Comparison of ENCODE assay signal across 8 cellular contexts in the genomic region with DNA sequence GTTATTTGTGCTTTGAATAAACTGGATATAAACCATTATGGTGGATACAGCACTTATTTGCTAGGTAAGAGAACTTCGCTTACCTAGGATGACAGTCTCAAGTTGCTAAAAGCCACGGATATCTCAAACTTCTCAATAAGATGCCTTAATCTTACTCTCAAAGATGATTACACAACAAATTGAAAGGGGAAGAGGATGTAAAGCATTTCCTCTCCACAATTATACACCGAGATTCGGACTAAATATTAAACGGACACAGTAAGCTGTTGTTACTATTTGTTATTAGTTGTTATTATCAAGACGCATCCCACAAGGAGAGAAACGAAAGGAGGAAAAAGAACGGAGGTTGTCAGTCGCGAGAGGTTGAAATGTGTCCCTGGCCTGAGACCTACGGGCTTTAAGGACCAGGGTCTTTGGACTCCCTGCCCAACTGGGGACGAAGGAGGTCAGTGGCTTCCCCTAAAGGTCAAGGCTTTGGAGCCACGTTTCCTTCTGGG. TPM values are rescaled to one million over a fixed set of nuclear protein-coding genes. Genes with fewer than 3 reads are reported as not detected.
DNase-seq lines count a peak whose midpoint lies in the region; ATAC-seq and TF ChIP-seq lines count a peak whose summit lies in the region.

No MANE protein-coding gene starts in this region.

- DNase-seq in OCI-LY7 (ENCODE audit: low spot score): peak; percentile 31
- DNase-seq in dermis blood vessel endothelial cell: peak; percentile 28
- no peak for DNase-seq in anterior cingulate cortex (lab: John Stamatoyannopoulos, UW)

- no peaks in the 10 kb centered on the region for H3K27me3 ChIP-seq in mucosa of stomach (ENCODE audit: control insufficient read depth, insufficient read depth, low read length)

- H3K4me2 ChIP-seq in OCI-LY7 (ENCODE audit: low read length): peak overlapping the region; percentile 78

- POLR2A ChIA-PET in OCI-LY7 (lab: Charles Lee): interaction anchor here (0.7 to 2.1 kb wide), 7 partner anchors 9 to 156 kb away, joined by 3 to 10 read pairs (median 3); no protein-coding TSS in a partner anchor

- H3K79me2 ChIP-seq in OCI-LY7 (ENCODE audit: insufficient read depth, low read depth, low read length): peaks cover 29% of the 10 kb centered on the region

- no peaks in the 10 kb centered on the region for H3K9me2 ChIP-seq in OCI-LY7 (ENCODE audit: insufficient read depth, low read length)

- H3K4me1 ChIP-seq in OCI-LY7 (ENCODE audit: insufficient read depth, low read length, poor library complexity, severe bottlenecking): peaks cover 41% of the 10 kb centered on the region
- peaks cover 18% of the 10 kb centered on the region for H3K4me1 ChIP-seq in mucosa of stomach (ENCODE audit: control insufficient read depth, insufficient read depth, low read length)

- H3K36me3 ChIP-seq in OCI-LY7 (ENCODE audit: insufficient read depth, low read length) (peaks cover 2% of the 10 kb centered on the region), mucosa of stomach (ENCODE audit: control insufficient read depth, insufficient read depth, low read length) (no peaks in the 10 kb centered on the region)

- no peak for TF ChIP-seq CTCF in 22Rv1 (IDR thresholded peaks at IDR 0.05)
- no peak for TF ChIP-seq CTCF in OCI-LY7 (conservative IDR thresholded peaks at IDR 0.05; ENCODE audit: low read length)

- H3K4me3 ChIP-seq in OCI-LY7 (ENCODE audit: low read depth, low read length, poor library complexity, severe bottlenecking): peak overlapping the region; percentile 87
- H3K4me3 ChIP-seq in mucosa of stomach (ENCODE audit: low read length): peak overlapping the region; percentile 94

- TSS peak; percentile 76 for BruUV-seq in OCI-LY7 (replicated peaks; lab: Mats Ljungman, UMichigan)

- H4K20me1 ChIP-seq in OCI-LY7 (ENCODE audit: insufficient read depth, low read length): no peaks in the 10 kb centered on the region

- peak overlapping the region; percentile 71 for H3K27ac ChIP-seq in 22Rv1
- peak overlapping the region; percentile 78 for H3K27ac ChIP-seq in OCI-LY7 (ENCODE audit: low read depth, low read length, poor library complexity, severe bottlenecking)

- intact Hi-C loops in OCI-LY7 (cut with micrococcal nuclease; ENCODE audit: unreplicated experiment): loop anchor here (2.0 kb wide), 1 partner anchor 59 kb away; the partner anchor contains the start of genes HAUS2 and LRRC57

- peak overlapping the region; percentile 95 for H3K9ac ChIP-seq in mucosa of stomach (ENCODE audit: low read length)

- H3K9me3 ChIP-seq in OCI-LY7 (ENCODE audit: low read length): no peaks in the 10 kb centered on the region
- H3K9me3 ChIP-seq in mucosa of stomach (ENCODE audit: control insufficient read depth, low read length): no peaks in the 10 kb centered on the region

- peak; percentile 3 for ATAC-seq in GM19372 (IDR thresholded peaks at IDR 0.05; ENCODE audit: low read depth, unreplicated experiment)
- ATAC-seq in esophagus mucosa: no peak
- ATAC-seq in GM19463 (IDR thresholded peaks at IDR 0.05; ENCODE audit: unreplicated experiment): no peak

- H2AFZ ChIP-seq in OCI-LY7 (ENCODE audit: low read length): peak overlapping the region; percentile 73

- CTCF ChIA-PET in OCI-LY7 (lab: Charles Lee; ENCODE audit: unreplicated experiment): interaction anchor here (1.1 to 1.2 kb wide), 2 partner anchors 14 to 58 kb away, joined by 3 read pairs; partner anchors contain the start of genes HAUS2 and LRRC57

RNA-seq across cellular contexts. Expression of gene ZNF106, which starts 0.6 kb away (rescaled TPM):
- 30.5 and 30.8 TPM in 2 replicates for total RNA-seq in OCI-LY7 (2014; rRNA removed; shearing (Covaris generic))
- total RNA-seq in OCI-LY7 (2022) (66.4 and 82.6 TPM in 2 replicates), dermis blood vessel endothelial cell (46.3 and 58.3 TPM in 2 replicates), esophagus mucosa (23.0 TPM)

RNA-seq across cellular contexts. Expression of gene SNAP23, which starts 5.1 kb away (rescaled TPM):
- total RNA-seq in OCI-LY7 (2014; rRNA removed; shearing (Covaris generic)): 19.9 and 49.1 TPM in 2 replicates
- total RNA-seq in OCI-LY7 (2022) (48.3 and 54.1 TPM in 2 replicates), dermis blood vessel endothelial cell (181 and 203 TPM in 2 replicates), esophagus mucosa (34.4 TPM)

RNA-seq across cellular contexts. Expression of gene LRRC57, which starts 58.3 kb away (rescaled TPM):
- 17.9 and 18.5 TPM in 2 replicates for total RNA-seq in OCI-LY7 (2014; rRNA removed; shearing (Covaris generic))
- total RNA-seq in OCI-LY7 (2022): 21.1 and 29.0 TPM in 2 replicates
- total RNA-seq in dermis blood vessel endothelial cell: 32.8 and 36.3 TPM in 2 replicates
- total RNA-seq in esophagus mucosa: 11.6 TPM

RNA-seq across cellular contexts. Expression of gene HAUS2, which starts 58.3 kb away (rescaled TPM):
- 44.9 and 50.4 TPM in 2 replicates for total RNA-seq in OCI-LY7 (2014; rRNA removed; shearing (Covaris generic))
- total RNA-seq in OCI-LY7 (2022) (40.3 and 43.7 TPM in 2 replicates), dermis blood vessel endothelial cell (32.0 and 52.4 TPM in 2 replicates), esophagus mucosa (13.1 TPM)

Comparison
In these comparisons a context has a peak if more than half of its experiments do, and no peak if none do; other contexts are left out.
1. DNase-seq: peak in OCI-LY7 (single experiment) and dermis blood vessel endothelial cell (single experiment); none in anterior cingulate cortex (0 of 58).